In genomic region chr2:219381448-219381847, GRCh38 we compare ENCODE assay signal across 1 cellular context.
TF ChIP-seq lines count a peak whose summit lies in the region.

No MANE protein-coding gene starts in this region.

TF ChIP-seq in HepG2, 621 proteins besides CTCF, POLR2A, EP300 and RAD21:
- TF ChIP-seq NFIB (CRISPR knock-in tag; IDR thresholded peaks at IDR 0.05; ENCODE audit: borderline replicate concordance): no peak
- TF ChIP-seq TCF7L2 (IDR thresholded peaks at IDR 0.05; ENCODE audit: low read depth, low read length): no peak
- no peak for TF ChIP-seq ZNF256 (CRISPR knock-in tag; conservative IDR thresholded peaks at IDR 0.05)
- TF ChIP-seq ADNP (CRISPR knock-in tag; IDR thresholded peaks at IDR 0.05): no peak
- TF ChIP-seq, protein P1, sequence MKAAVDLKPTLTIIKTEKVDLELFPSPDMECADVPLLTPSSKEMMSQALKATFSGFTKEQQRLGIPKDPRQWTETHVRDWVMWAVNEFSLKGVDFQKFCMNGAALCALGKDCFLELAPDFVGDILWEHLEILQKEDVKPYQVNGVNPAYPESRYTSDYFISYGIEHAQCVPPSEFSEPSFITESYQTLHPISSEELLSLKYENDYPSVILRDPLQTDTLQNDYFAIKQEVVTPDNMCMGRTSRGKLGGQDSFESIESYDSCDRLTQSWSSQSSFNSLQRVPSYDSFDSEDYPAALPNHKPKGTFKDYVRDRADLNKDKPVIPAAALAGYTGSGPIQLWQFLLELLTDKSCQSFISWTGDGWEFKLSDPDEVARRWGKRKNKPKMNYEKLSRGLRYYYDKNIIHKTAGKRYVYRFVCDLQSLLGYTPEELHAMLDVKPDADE (CRISPR knock-in tag; IDR thresholded peaks at IDR 0.05): no peak
- TF ChIP-seq HCFC1 (IDR thresholded peaks at IDR 0.05; ENCODE audit: low read depth, low read length): no peak
- no peak for TF ChIP-seq ZNF574 (CRISPR knock-in tag; IDR thresholded peaks at IDR 0.05)
- no peak for TF ChIP-seq SPEN (CRISPR knock-in tag; IDR thresholded peaks at IDR 0.05; ENCODE audit: low read depth)
- no peak for TF ChIP-seq ETV6 (CRISPR knock-in tag; conservative IDR thresholded peaks at IDR 0.05)
- no peak for TF ChIP-seq IRF2 (CRISPR knock-in tag; IDR thresholded peaks at IDR 0.05)
- TF ChIP-seq SMAD1 (CRISPR knock-in tag; IDR thresholded peaks at IDR 0.05; ENCODE audit: borderline replicate concordance, low read depth): no peak
- TF ChIP-seq KDM3A (CRISPR knock-in tag; IDR thresholded peaks at IDR 0.05; ENCODE audit: low read depth): no peak
TF ChIP-seq in HepG2: peak in this region for 0.
